21 cellular contexts compared by ENCODE assay signal in genomic region chr19:33470686-33471085, GRCh38.
"Had no signal": no experiment of that assay in that cellular context is flagged by ENCODE, and none has a peak within 500 bp of the region (broad histone marks: within the 10 kb centered on the region; RNA-seq: fewer than 3 reads in every experiment).

No MANE protein-coding gene starts in this region.

- H3K27ac ChIP-seq: cardiac muscle cell, dorsolateral prefrontal cortex, esophagus muscularis mucosa, gastroesophageal sphincter, heart left ventricle, psoas muscle, SK-N-MC, testis had no signal

- H3K9me3 Mint-ChIP-seq: activated CD4-positive, alpha-beta memory T cell treated with anti-CD3 and anti-CD28 coated beads, Interleukin-2, amount 10 ng/mL, durations not matched to agents 7 days and 5 days; T-cell; type B pancreatic cell had no signal

- H3K4me1 ChIP-seq: testis had no signal

- H3K4me3 ChIP-seq: cardiac muscle cell, dorsolateral prefrontal cortex, esophagus muscularis mucosa, gastroesophageal sphincter, heart left ventricle, psoas muscle, SK-N-MC, testis had no signal

- H3K9me3 ChIP-seq: esophagus muscularis mucosa, gastroesophageal sphincter, heart left ventricle, psoas muscle, testis had no signal

- H3K36me3 Mint-ChIP-seq: activated naive CD8-positive, alpha-beta T cell had no signal

- H3K27ac Mint-ChIP-seq: activated CD4-positive, alpha-beta memory T cell treated with anti-CD3 and anti-CD28 coated beads, Interleukin-2, amount 10 ng/mL, durations not matched to agents 7 days and 5 days; activated naive CD8-positive, alpha-beta T cell; T-cell; type B pancreatic cell had no signal

- H3K27me3 Mint-ChIP-seq: activated CD4-positive, alpha-beta memory T cell treated with anti-CD3 and anti-CD28 coated beads, Interleukin-2, amount 10 ng/mL, durations not matched to agents 7 days and 5 days; activated naive CD8-positive, alpha-beta T cell; T-cell; type B pancreatic cell had no signal

- H3K4me3 Mint-ChIP-seq: activated CD4-positive, alpha-beta memory T cell treated with anti-CD3 and anti-CD28 coated beads, Interleukin-2, amount 10 ng/mL, durations not matched to agents 7 days and 5 days; activated naive CD8-positive, alpha-beta T cell; T-cell; type B pancreatic cell had no signal

- DNase-seq: activated CD4-positive, alpha-beta memory T cell treated with anti-CD3 and anti-CD28 coated beads, Interleukin-2, amount 10 ng/mL, durations not matched to agents 7 days and 5 days; activated CD4-positive, alpha-beta T cell treated with anti-CD3 and anti-CD28 coated beads for 48 hours; activated CD4-positive, CD25-positive, alpha-beta regulatory T cell; activated gamma-delta T cell treated with Interleukin-2 at 50 U/mL for 16 hours; activated T-cell treated with anti-CD3 and anti-CD28 coated beads, Interleukin-2, amount 50 U/mL, for 48 hours; left ventricle myocardium superior; psoas muscle; right cardiac atrium; small intestine; stimulated activated CD4-positive, alpha-beta T cell treated with anti-CD3 and anti-CD28 coated beads, Interleukin-4, amount 100 ng/mL, for 1 hour; T-helper 9 cell; testis had no signal

- ATAC-seq: gastroesophageal sphincter, heart left ventricle, left ventricle myocardium superior, psoas muscle, right cardiac atrium, T-cell had no signal

- H3K36me3 ChIP-seq: cardiac muscle cell had no signal

- H3K27me3 ChIP-seq: cardiac muscle cell, dorsolateral prefrontal cortex, esophagus muscularis mucosa, gastroesophageal sphincter, heart left ventricle, testis had no signal
